1 cellular context compared by ENCODE assay signal in genomic region chr4:80335554-80336358, GRCh38.
TF ChIP-seq lines count a peak whose summit lies in the region.

Gene CFAP299, plus strand, starts transcription at chr4:80335730.

TF ChIP-seq in SK-N-SH, 30 proteins besides CTCF, POLR2A, EP300 and RAD21 (continued from another document):
- TF ChIP-seq EZH2phosphoT487 (IDR thresholded peaks at IDR 0.05; ENCODE audit: borderline replicate concordance, low read depth), result no peak
